ENCODE assay signal across 1 cellular context in genomic region chr9:124268248-124268647, GRCh38.
TF ChIP-seq lines count a peak whose summit lies in the region.

No MANE protein-coding gene starts in this region.

TF ChIP-seq in endothelial cell of umbilical vein, 7 proteins besides CTCF, POLR2A, EP300 and RAD21:
- TF ChIP-seq FOS (IDR thresholded peaks at IDR 0.05; ENCODE audit: borderline replicate concordance, insufficient read depth, low read length): no peak
